Comparison of ENCODE assay signal across 1 cellular context in genomic region chr2:25309402-25309801, GRCh38.
A peak's percentile ranks its signal among the peaks of the same experiment; 100 is the strongest.
TF ChIP-seq lines count a peak whose summit lies in the region.

No MANE protein-coding gene starts in this region.

TF ChIP-seq in H1, 55 proteins besides CTCF, POLR2A, EP300 and RAD21 (continued from another document):
- TF ChIP-seq TEAD4 (IDR thresholded peaks at IDR 0.05; ENCODE audit: low read depth, low read length) (peak; percentile 55; the same call in 1 of the 2 replicates), CHD7 (IDR thresholded peaks at IDR 0.05; ENCODE audit: insufficient replicate concordance, low read length) (no peak), PHF8 (conservative IDR thresholded peaks at IDR 0.05; ENCODE audit: low read depth, low read length) (no peak), ASH2L (IDR thresholded peaks at IDR 0.05; ENCODE audit: low read length) (no peak), MAX (IDR thresholded peaks at IDR 0.05) (no peak), POLR2AphosphoS5 (IDR thresholded peaks at IDR 0.05; ENCODE audit: low read depth, low read length) (no peak), SP2 (IDR thresholded peaks at IDR 0.05; ENCODE audit: low read length) (no peak), SP1 (IDR thresholded peaks at IDR 0.05; ENCODE audit: low read depth, low read length) (no peak), CREB1 (IDR thresholded peaks at IDR 0.05) (0 out of 2 replicates have a peak, but pooled peaks have one; percentile 43), RBBP5 (IDR thresholded peaks at IDR 0.05; ENCODE audit: borderline replicate concordance, low read depth, low read length) (no peak), KDM1A (IDR thresholded peaks at IDR 0.05; ENCODE audit: borderline replicate concordance, low read length) (peak; percentile 91), YY1 (IDR thresholded peaks at IDR 0.05; ENCODE audit: low read depth, low read length) (peak; percentile 33; the same call in 1 of the 2 replicates), SRF (IDR thresholded peaks at IDR 0.05; ENCODE audit: low read depth, low read length) (no peak), CTBP2 (IDR thresholded peaks at IDR 0.05; ENCODE audit: borderline replicate concordance, insufficient read depth, insufficient read length, low read length) (no peak), POU5F1 (IDR thresholded peaks at IDR 0.05; ENCODE audit: low read depth, low read length) (no peak), SIX5 (IDR thresholded peaks at IDR 0.05; ENCODE audit: low read depth, low read length) (no peak), KDM4A (IDR thresholded peaks at IDR 0.05; ENCODE audit: low read depth, low read length, severe bottlenecking) (no peak), CBX8 (IDR thresholded peaks at IDR 0.05; ENCODE audit: borderline replicate concordance, low read depth, low read length) (no peak), USF2 (IDR thresholded peaks at IDR 0.05; ENCODE audit: low read length) (no peak), GTF2F1 (IDR thresholded peaks at IDR 0.05; ENCODE audit: borderline replicate concordance, low read depth, low read length) (no peak), E2F6 (IDR thresholded peaks at IDR 0.05) (no peak), NANOG (IDR thresholded peaks at IDR 0.05; ENCODE audit: insufficient read depth, low read depth, low read length, poor library complexity, severe bottlenecking) (no peak), MAFK (IDR thresholded peaks at IDR 0.05; ENCODE audit: low read depth, low read length) (no peak), SAP30 (IDR thresholded peaks at IDR 0.05; ENCODE audit: insufficient read depth, insufficient replicate concordance, low read length) (no peak), TBP (IDR thresholded peaks at IDR 0.05; ENCODE audit: low read depth, low read length) (no peak), JUN (IDR thresholded peaks at IDR 0.05; ENCODE audit: low read depth, low read length) (no peak), EZH2 (IDR thresholded peaks at IDR 0.05; ENCODE audit: low read depth, low read length, severe bottlenecking) (no peak), BRCA1 (IDR thresholded peaks at IDR 0.05; ENCODE audit: low read depth, low read length) (no peak), RFX5 (IDR thresholded peaks at IDR 0.05; ENCODE audit: borderline replicate concordance, low read depth, low read length) (no peak)
